9 cellular contexts compared by ENCODE assay signal in genomic region chr21:36661511-36662309, GRCh38. TPM values are rescaled to one million over a fixed set of nuclear protein-coding genes. Genes with fewer than 3 reads are reported as not detected.
DNase-seq lines count a peak whose midpoint lies in the region; ATAC-seq and TF ChIP-seq lines count a peak whose summit lies in the region.
"Had no signal": no experiment of that assay in that cellular context is flagged by ENCODE, and none has a peak within 500 bp of the region (broad histone marks: within the 10 kb centered on the region; RNA-seq: fewer than 3 reads in every experiment).

No MANE protein-coding gene starts in this region.

- no peaks in the 10 kb centered on the region for H3K27me3 ChIP-seq in aorta (ENCODE audit: control insufficient read depth in 1 of 2, insufficient read depth in 2 of 2, low read length in 1 of 2)
- no peaks in the 10 kb centered on the region for H3K27me3 ChIP-seq in CD8-positive, alpha-beta memory T cell (ENCODE audit: insufficient read depth, low read length, poor library complexity, severe bottlenecking)

- ATAC-seq in aorta (ENCODE audit: low FRiP score), result no peak

- no peak for DNase-seq in GM10266 (ENCODE audit: extremely low spot score)
- peak; percentile 8 for DNase-seq in NCI-H2196 treated with DMSO at 0.1 percent for 48 hours (lab: John Stamatoyannopoulos, UW; ENCODE audit: unreplicated experiment)
- peak; percentile 46 for DNase-seq in choroid plexus epithelial cell (ENCODE audit: low read depth)
- peak; percentile 33 for DNase-seq in neural crest cell (ENCODE audit: low read depth, low spot score)
- DNase-seq in UCSD-AML1 (lab: John Stamatoyannopoulos, UW; ENCODE audit: unreplicated experiment), result no peak
- no peak for DNase-seq in aorta
- no peak for DNase-seq in CD8-positive, alpha-beta memory T cell
- no peak for DNase-seq in stimulated activated CD4-positive, alpha-beta T cell treated with anti-CD3 and anti-CD28 coated beads, Interleukin-2, amount 100 ng/mL, for 48 hours
- DNase-seq: activated CD4-positive, alpha-beta T cell treated with anti-CD3 and anti-CD28 coated beads for 48 hours had no signal

- CTCF ChIA-PET in CD8-positive, alpha-beta memory T cell (lab: Charles Lee), result no interaction called here

- H3K4me3 Mint-ChIP-seq in neural crest cell, result no peak overlapping the region
- H3K4me3 Mint-ChIP-seq in CD8-positive, alpha-beta memory T cell, result no peak overlapping the region

- H3K36me3 ChIP-seq in aorta (ENCODE audit: control insufficient read depth in 1 of 2, insufficient read depth in 2 of 2, low read length in 1 of 2), result no peaks in the 10 kb centered on the region
- no peaks in the 10 kb centered on the region for H3K36me3 ChIP-seq in CD8-positive, alpha-beta memory T cell (ENCODE audit: insufficient read depth, low read length)

- 32 to 35% methylated on average over 11 of the region's 11 CpGs for WGBS in aorta, 2 donors

- intact Hi-C loops in aorta (cut with DNase I), result no loop called here

- H3K9me3 Mint-ChIP-seq in neural crest cell, result no peaks in the 10 kb centered on the region
- H3K9me3 Mint-ChIP-seq in CD8-positive, alpha-beta memory T cell, result peaks cover 0 to 5% (median 0%) of the 10 kb centered on the region in 5 donors

- no peaks in the 10 kb centered on the region for H3K4me1 ChIP-seq in aorta (ENCODE audit: control insufficient read depth in 1 of 2, insufficient read depth in 2 of 2, low read length in 2 of 2)
- no peaks in the 10 kb centered on the region for H3K4me1 ChIP-seq in CD8-positive, alpha-beta memory T cell (ENCODE audit: insufficient read depth, low read length)

- peaks cover 22% of the 10 kb centered on the region for H3K27me3 Mint-ChIP-seq in neural crest cell (ENCODE audit: low read depth)
- H3K27me3 Mint-ChIP-seq in CD8-positive, alpha-beta memory T cell, result peaks cover 15 to 30% of the 10 kb centered on the region in 2 donors

- peaks cover 4% of the 10 kb centered on the region for H3K4me1 Mint-ChIP-seq in neural crest cell
- no peaks in the 10 kb centered on the region for H3K4me1 Mint-ChIP-seq in CD8-positive, alpha-beta memory T cell

- TF ChIP-seq CTCF in GM10266 (IDR thresholded peaks at IDR 0.05; ENCODE audit: control insufficient read depth, insufficient read depth, low read depth, missing control alignments) (peak; percentile 2), choroid plexus epithelial cell (conservative IDR thresholded peaks at IDR 0.05; ENCODE audit: low read depth, low read length) (peak; percentile 75), neural crest cell (conservative IDR thresholded peaks at IDR 0.05) (peak; percentile 59)

- no peaks in the 10 kb centered on the region for H3K36me3 Mint-ChIP-seq in neural crest cell (ENCODE audit: low read depth)
- H3K36me3 Mint-ChIP-seq in CD8-positive, alpha-beta memory T cell, result no peaks in the 10 kb centered on the region

- H3K4me3 ChIP-seq in choroid plexus epithelial cell (ENCODE audit: low read depth, low read length) (no peak overlapping the region), aorta (ENCODE audit: low read length in 2 of 2) (no peak overlapping the region)
- no peak overlapping the region for H3K4me3 ChIP-seq in CD8-positive, alpha-beta memory T cell (ENCODE audit: low read length)

- POLR2A ChIA-PET in CD8-positive, alpha-beta memory T cell (lab: Charles Lee), result no interaction called here

- no peak overlapping the region for H3K27ac ChIP-seq in aorta (ENCODE audit: low read depth in 1 of 2, low read length in 2 of 2)
- no peak overlapping the region for H3K27ac ChIP-seq in CD8-positive, alpha-beta memory T cell (ENCODE audit: low read depth, low read length)

- no peak overlapping the region for H3K27ac Mint-ChIP-seq in neural crest cell (ENCODE audit: unreplicated experiment)
- no peak overlapping the region for H3K27ac Mint-ChIP-seq in CD8-positive, alpha-beta memory T cell

- H3K9me3 ChIP-seq in aorta (ENCODE audit: control insufficient read depth, low read length), result peaks cover 3% of the 10 kb centered on the region
- H3K9me3 ChIP-seq in CD8-positive, alpha-beta memory T cell (ENCODE audit: low read length), result no peaks in the 10 kb centered on the region

RNA-seq across cellular contexts. Expression of gene SIM2, which starts 37.2 kb away (rescaled TPM):
- not detected in 2 replicates for total RNA-seq in neural crest cell
- total RNA-seq in aorta, result not detected
- not detected for polyA plus RNA-seq in aorta
- not detected for total RNA-seq in CD8-positive, alpha-beta memory T cell
- 0.07 TPM for polyA plus RNA-seq in CD8-positive, alpha-beta memory T cell

Comparison
In these comparisons a context has a peak if more than half of its experiments do, and no peak if none do; other contexts are left out.
1. DNase-seq: peak in NCI-H2196 treated with DMSO at 0.1 percent for 48 hours (single experiment), choroid plexus epithelial cell (single experiment) and neural crest cell (single experiment); none in GM10266 (single experiment), UCSD-AML1 (single experiment), aorta (0 of 2), CD8-positive, alpha-beta memory T cell (0 of 5) and stimulated activated CD4-positive, alpha-beta T cell treated with anti-CD3 and anti-CD28 coated beads, Interleukin-2, amount 100 ng/mL, for 48 hours (0 of 2).
2. CTCF ChIP-seq: peak in every context shown above with its lines; median percentile 75 in choroid plexus epithelial cell; 59 in neural crest cell; 2 in GM10266.